21 cellular contexts compared by ENCODE assay signal in the genomic region with DNA sequence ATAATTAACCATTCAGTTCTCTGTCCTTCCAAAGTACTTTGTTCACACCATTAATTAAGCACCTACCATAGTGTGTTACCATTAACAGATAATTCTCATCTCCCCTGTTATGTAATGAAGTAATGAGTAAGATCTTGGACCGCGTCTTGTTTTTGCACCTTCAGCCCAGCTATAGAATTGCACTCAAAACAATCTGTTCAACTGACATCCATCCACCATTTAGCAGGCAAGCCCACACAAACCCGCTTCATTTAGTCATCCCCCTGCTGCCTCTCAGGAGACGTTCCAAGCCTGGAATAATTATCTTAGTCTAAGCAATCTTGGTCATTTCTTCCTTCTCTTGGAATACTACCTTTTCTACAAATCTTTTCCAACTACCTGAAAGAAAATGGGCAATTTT.
DNase-seq lines count a peak whose midpoint lies in the region; ATAC-seq and TF ChIP-seq lines count a peak whose summit lies in the region.
"Had no signal": no experiment of that assay in that cellular context is flagged by ENCODE, and none has a peak within 500 bp of the region (broad histone marks: within the 10 kb centered on the region; RNA-seq: fewer than 3 reads in every experiment).

No MANE protein-coding gene starts in this region.

- peak overlapping the region; percentile 46 for H3K27ac Mint-ChIP-seq in activated naive CD8-positive, alpha-beta T cell
- H3K27ac Mint-ChIP-seq in activated naive CD8-positive, alpha-beta T cell treated with anti-CD3 and anti-CD28 coated beads for 36 hours, result no peak overlapping the region
- H3K27ac Mint-ChIP-seq in activated CD4-positive, alpha-beta memory T cell treated with anti-CD3 and anti-CD28 coated beads, Interleukin-2, amount 10 ng/mL, durations not matched to agents 7 days and 5 days, result peak overlapping the region; percentile 77

- peaks cover 15% of the 10 kb centered on the region for H3K36me3 Mint-ChIP-seq in activated naive CD8-positive, alpha-beta T cell
- H3K36me3 Mint-ChIP-seq in activated naive CD8-positive, alpha-beta T cell treated with anti-CD3 and anti-CD28 coated beads for 36 hours, result peaks cover 32% of the 10 kb centered on the region
- peaks cover 49% of the 10 kb centered on the region for H3K36me3 Mint-ChIP-seq in activated CD4-positive, alpha-beta memory T cell treated with anti-CD3 and anti-CD28 coated beads, Interleukin-2, amount 10 ng/mL, durations not matched to agents 7 days and 5 days (ENCODE audit: low read depth)

- H3K9me3 Mint-ChIP-seq in activated naive CD8-positive, alpha-beta T cell (ENCODE audit: low read depth), result peaks cover 4% of the 10 kb centered on the region
- no peaks in the 10 kb centered on the region for H3K9me3 Mint-ChIP-seq in activated naive CD8-positive, alpha-beta T cell treated with anti-CD3 and anti-CD28 coated beads for 36 hours
- no peaks in the 10 kb centered on the region for H3K9me3 Mint-ChIP-seq in activated CD4-positive, alpha-beta memory T cell treated with anti-CD3 and anti-CD28 coated beads, Interleukin-2, amount 10 ng/mL, durations not matched to agents 7 days and 5 days

- peaks cover 27% of the 10 kb centered on the region for H3K4me1 Mint-ChIP-seq in activated naive CD8-positive, alpha-beta T cell (ENCODE audit: low read depth)
- H3K4me1 Mint-ChIP-seq in activated naive CD8-positive, alpha-beta T cell treated with anti-CD3 and anti-CD28 coated beads for 36 hours, result peaks cover 14% of the 10 kb centered on the region
- H3K4me1 Mint-ChIP-seq in activated CD4-positive, alpha-beta memory T cell treated with anti-CD3 and anti-CD28 coated beads, Interleukin-2, amount 10 ng/mL, durations not matched to agents 7 days and 5 days, result peaks cover 58% of the 10 kb centered on the region

- ATAC-seq in foreskin keratinocyte (peak; percentile 20), GM21576 (IDR thresholded peaks at IDR 0.05; ENCODE audit: unreplicated experiment) (no peak), HG03196 (IDR thresholded peaks at IDR 0.05; ENCODE audit: unreplicated experiment) (no peak)
- ATAC-seq: GM12878, Right ventricle myocardium inferior had no signal

- POLR2A ChIA-PET in activated CD4-positive, alpha-beta memory T cell treated with anti-CD3 and anti-CD28 coated beads, Interleukin-2, amount 10 ng/mL, durations not matched to agents 7 days and 5 days (lab: Charles Lee), result interaction anchor here (1.0 to 22.6 kb wide), 9 partner anchors 8 to 233 kb away, joined by 3 to 580 read pairs (median 11); a partner anchor contains a TSS

- H3K27ac ChIP-seq in foreskin keratinocyte, result no peak overlapping the region
- H3K27ac ChIP-seq: ovary, right atrium auricular region, suprapubic skin had no signal

- DNase-seq in activated naive CD8-positive, alpha-beta T cell treated with anti-CD3 and anti-CD28 coated beads for 36 hours, result no peak
- DNase-seq in activated CD4-positive, alpha-beta memory T cell treated with anti-CD3 and anti-CD28 coated beads, Interleukin-2, amount 10 ng/mL, durations not matched to agents 7 days and 5 days, result no peak
- DNase-seq in foreskin keratinocyte, result peak in 1 of 2 donors; percentile 8
- no peak for DNase-seq in NCI-H1417 treated with DMSO at 0.1 percent for 48 hours (lab: John Stamatoyannopoulos, UW)
- DNase-seq: adrenal gland; DMS79; erythroblast; GOT3; kidney; MM.1S; NCI-H748 treated with DMSO at 0.1 percent for 48 hours; ovary; stimulated activated CD4-positive, alpha-beta T cell treated with anti-CD3 and anti-CD28 coated beads, Interleukin-12 subunit alpha, Interleukin-12 subunit beta, amount 100 ng/mL, for 4 hours; SW 1271 had no signal

- CTCF ChIA-PET in activated CD4-positive, alpha-beta memory T cell treated with anti-CD3 and anti-CD28 coated beads, Interleukin-2, amount 10 ng/mL, durations not matched to agents 7 days and 5 days (lab: Charles Lee), result interaction anchor here (1.0 to 2.1 kb wide), 5 partner anchors 13 to 113 kb away, joined by 3 to 7 read pairs (median 5); no protein-coding TSS in a partner anchor

- H3K27me3 Mint-ChIP-seq in activated naive CD8-positive, alpha-beta T cell, result no peaks in the 10 kb centered on the region
- no peaks in the 10 kb centered on the region for H3K27me3 Mint-ChIP-seq in activated naive CD8-positive, alpha-beta T cell treated with anti-CD3 and anti-CD28 coated beads for 36 hours
- no peaks in the 10 kb centered on the region for H3K27me3 Mint-ChIP-seq in activated CD4-positive, alpha-beta memory T cell treated with anti-CD3 and anti-CD28 coated beads, Interleukin-2, amount 10 ng/mL, durations not matched to agents 7 days and 5 days

- H3K4me1 ChIP-seq in foreskin keratinocyte, result no peaks in the 10 kb centered on the region
- H3K4me1 ChIP-seq: right atrium auricular region, suprapubic skin had no signal

- no peaks in the 10 kb centered on the region for H3K27me3 ChIP-seq in foreskin keratinocyte
- H3K27me3 ChIP-seq: adrenal gland, ovary, right atrium auricular region, suprapubic skin had no signal

- no peak for TF ChIP-seq CTCF in foreskin keratinocyte (conservative IDR thresholded peaks at IDR 0.05)

- H3K4me3 Mint-ChIP-seq in activated naive CD8-positive, alpha-beta T cell, result no peak overlapping the region
- H3K4me3 Mint-ChIP-seq in activated naive CD8-positive, alpha-beta T cell treated with anti-CD3 and anti-CD28 coated beads for 36 hours, result no peak overlapping the region
- no peak overlapping the region for H3K4me3 Mint-ChIP-seq in activated CD4-positive, alpha-beta memory T cell treated with anti-CD3 and anti-CD28 coated beads, Interleukin-2, amount 10 ng/mL, durations not matched to agents 7 days and 5 days
